In the genomic region with DNA sequence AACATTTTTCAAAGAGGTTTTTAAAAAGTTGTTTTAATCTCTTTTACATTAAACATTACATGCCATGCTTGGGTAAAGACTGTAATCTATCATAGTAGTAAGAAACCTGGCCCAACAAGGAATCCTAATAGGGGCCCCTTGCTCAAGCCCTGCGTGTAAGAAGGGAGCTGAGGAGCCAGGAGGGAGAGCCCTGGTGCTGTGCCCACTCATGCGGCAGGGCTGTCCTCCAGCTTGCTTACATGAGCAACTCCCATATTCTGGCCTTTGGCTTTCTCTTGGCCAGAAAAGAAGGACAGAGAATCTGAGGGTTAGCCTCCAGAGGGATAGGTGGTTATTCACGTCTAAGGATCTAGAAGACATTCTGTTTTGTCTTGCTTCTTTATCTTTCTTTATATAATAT, we compare ENCODE assay signal across 24 cellular contexts. TPM values are rescaled to one million over a fixed set of nuclear protein-coding genes. Genes with fewer than 3 reads are reported as not detected.
"Had no signal": no experiment of that assay in that cellular context is flagged by ENCODE, and none has a peak within 500 bp of the region (broad histone marks: within the 10 kb centered on the region; RNA-seq: fewer than 3 reads in every experiment).

No MANE protein-coding gene starts in this region.

- H3K4me3 ChIP-seq: esophagus squamous epithelium, gastroesophageal sphincter, heart right ventricle, neural progenitor cell, sigmoid colon, stomach, tibial artery had no signal

- H3K27ac ChIP-seq: esophagus squamous epithelium, gastroesophageal sphincter, neural progenitor cell, parathyroid adenoma, sigmoid colon, stomach, tibial artery had no signal

- H3K4me1 ChIP-seq: neural progenitor cell, parathyroid adenoma, tibial artery had no signal

- H3K36me3 ChIP-seq: esophagus squamous epithelium, gastroesophageal sphincter, neural progenitor cell, sigmoid colon, stomach, tibial artery had no signal

- ATAC-seq: effector memory CD8-positive, alpha-beta T cell; gastroesophageal sphincter; left colon; naive thymus-derived CD4-positive, alpha-beta T cell; right cardiac atrium; stimulated activated effector memory CD8-positive, alpha-beta T cell treated with anti-CD3 and anti-CD28 coated beads, Interleukin-12 subunit alpha, Interleukin-12 subunit beta, amount 100 ng/mL, for 72 hours had no signal

- H3K27me3 ChIP-seq: gastroesophageal sphincter, heart right ventricle, sigmoid colon, stomach, tibial artery had no signal

- H3K9me3 ChIP-seq: esophagus squamous epithelium, gastroesophageal sphincter, heart right ventricle, sigmoid colon, stomach, tibial artery had no signal

- DNase-seq: cerebellar nuclear complex; cortex of kidney; effector memory CD8-positive, alpha-beta T cell; esophagus squamous epithelium; heart right ventricle; hippocampal formation; left colon; mesendoderm; midbrain; naive thymus-derived CD4-positive, alpha-beta T cell; sigmoid colon; stimulated activated CD4-positive, alpha-beta T cell treated with anti-CD3 and anti-CD28 coated beads, Interleukin-2, amount 100 ng/mL, for 24 hours; stimulated activated CD4-positive, alpha-beta T cell treated with anti-CD3 and anti-CD28 coated beads, Interleukin-4, amount 100 ng/mL, for 24 hours; stimulated activated naive CD4-positive, alpha-beta T cell treated with Interleukin-2 at 50 U/mL for 16 hours; stomach; tibial artery had no signal

RNA-seq across cellular contexts. Expression of a gene that starts 49.8 kb away (rescaled TPM):
- total RNA-seq: dermis microvascular lymphatic vessel endothelial cell; lung microvascular endothelial cell; naive thymus-derived CD4-positive, alpha-beta T cell; osteoblast had no signal
- polyA plus RNA-seq: naive thymus-derived CD4-positive, alpha-beta T cell had no signal
